In the genomic region with DNA sequence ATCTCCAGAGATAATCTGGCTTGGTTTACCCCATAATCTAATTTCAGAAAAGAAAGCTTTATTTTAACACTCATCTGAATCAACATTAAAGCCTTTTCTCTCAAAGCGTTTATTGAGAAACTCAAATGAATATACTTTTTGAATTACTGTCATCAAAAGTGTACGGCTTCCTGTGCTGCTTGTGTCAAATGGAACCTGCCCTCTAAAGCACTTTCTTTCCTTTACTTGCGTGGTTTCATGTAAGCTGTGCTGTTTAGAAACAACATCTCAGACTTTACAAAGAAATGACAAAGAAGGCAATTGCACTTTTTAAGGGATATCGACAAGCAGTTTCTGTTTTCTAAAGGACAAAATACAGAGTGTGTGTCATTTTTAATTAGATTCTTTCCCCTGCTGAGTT, we compare ENCODE assay signal across 19 cellular contexts. TPM values are rescaled to one million over a fixed set of nuclear protein-coding genes. Genes with fewer than 3 reads are reported as not detected.
A peak's percentile ranks its signal among the peaks of the same experiment; 100 is the strongest.
DNase-seq lines count a peak whose midpoint lies in the region; ATAC-seq and TF ChIP-seq lines count a peak whose summit lies in the region.
"Had no signal": no experiment of that assay in that cellular context is flagged by ENCODE, and none has a peak within 500 bp of the region (broad histone marks: within the 10 kb centered on the region; RNA-seq: fewer than 3 reads in every experiment).

No MANE protein-coding gene starts in this region.

- H2BK5ac ChIP-seq in neuronal stem cell (ENCODE audit: low read length) = no peak overlapping the region

- no peak overlapping the region for H3K4me2 ChIP-seq in OCI-LY7 (ENCODE audit: low read length)
- H3K4me2 ChIP-seq in neuronal stem cell (ENCODE audit: insufficient read depth, low read length, poor library complexity, severe bottlenecking) = no peak overlapping the region
- H3K4me2 ChIP-seq: A549, BLaER1 had no signal

- 0 out of 2 replicates have a peak overlapping the region, but pooled peaks have one; percentile 43 for H2AFZ ChIP-seq in OCI-LY7 (ENCODE audit: low read length)
- H2AFZ ChIP-seq in neuronal stem cell (ENCODE audit: low read length) = peak overlapping the region; percentile 41

- TF ChIP-seq CTCF in GM12865 (IDR thresholded peaks at IDR 0.05; ENCODE audit: insufficient read depth, low read depth, low read length, missing control alignments) = no peak
- no peak for TF ChIP-seq CTCF in OCI-LY7 (conservative IDR thresholded peaks at IDR 0.05; ENCODE audit: low read length)

- peaks cover 5% of the 10 kb centered on the region for H3K27me3 Mint-ChIP-seq in activated T-cell treated with anti-CD3 and anti-CD28 coated beads, Interleukin-2, amount 50 U/mL, for 4 hours (ENCODE audit: low read depth)

- no peak overlapping the region for H4K8ac ChIP-seq in neuronal stem cell (ENCODE audit: low read depth, low read length)

- H3K4me3 ChIP-seq in GM12865 (ENCODE audit: low read depth, low read length) = no peak overlapping the region
- no peak overlapping the region for H3K4me3 ChIP-seq in OCI-LY7 (ENCODE audit: low read depth, low read length, poor library complexity, severe bottlenecking)
- no peak overlapping the region for H3K4me3 ChIP-seq in neuronal stem cell (ENCODE audit: low read length in 2 of 2)
- H3K4me3 ChIP-seq: A549, BLaER1 had no signal

- H3K4me1 Mint-ChIP-seq in activated T-cell treated with anti-CD3 and anti-CD28 coated beads, Interleukin-2, amount 50 U/mL, for 4 hours (ENCODE audit: low read depth) = no peaks in the 10 kb centered on the region

- no peaks in the 10 kb centered on the region for H4K20me1 ChIP-seq in OCI-LY7 (ENCODE audit: insufficient read depth, low read length)
- H4K20me1 ChIP-seq: BLaER1 had no signal

- CTCF ChIA-PET in OCI-LY7 (lab: Charles Lee; ENCODE audit: unreplicated experiment) = no interaction called here

- H3K36me3 Mint-ChIP-seq in activated T-cell treated with anti-CD3 and anti-CD28 coated beads, Interleukin-2, amount 50 U/mL, for 4 hours (ENCODE audit: insufficient read depth) = no peaks in the 10 kb centered on the region
- H3K36me3 Mint-ChIP-seq: CD4-positive, alpha-beta memory T cell had no signal

- H2BK12ac ChIP-seq in neuronal stem cell (ENCODE audit: low read length) = no peak overlapping the region

- no peak overlapping the region for H3K27ac ChIP-seq in OCI-LY7 (ENCODE audit: low read depth, low read length, poor library complexity, severe bottlenecking)
- H3K27ac ChIP-seq in neuronal stem cell (replicated peaks; ENCODE audit: low read length) = no peak overlapping the region
- H3K27ac ChIP-seq: A549, BLaER1 had no signal

- H3K9me2 ChIP-seq in OCI-LY7 (ENCODE audit: insufficient read depth, low read length) = no peaks in the 10 kb centered on the region

- H3K9ac ChIP-seq in neuronal stem cell (ENCODE audit: low read depth, low read length, poor library complexity) = no peak overlapping the region
- H3K9ac ChIP-seq: BLaER1 had no signal

- DNase-seq in activated T-cell treated with anti-CD3 and anti-CD28 coated beads, Interleukin-2, amount 50 U/mL, for 4 hours = no peak
- no peak for DNase-seq in activated T-cell treated with anti-CD3 and anti-CD28 coated beads, Interleukin-2, amount 50 U/mL, for 1 hour
- DNase-seq in GM12865 (ENCODE audit: low read depth) (peak; percentile 28), OCI-LY7 (ENCODE audit: low spot score) (no peak), neuronal stem cell (ENCODE audit: low spot score) (no peak)
- DNase-seq: CD4-positive, alpha-beta memory T cell; DMS153; GOT3; MM.1S; NCI-H1092; NCI-H1436 treated with DMSO at 0.1 percent for 48 hours; NCI-H2029; NCI-H345; NCI-H524 treated with DMSO at 0.1 percent for 48 hours had no signal

- no peak overlapping the region for H3K18ac ChIP-seq in neuronal stem cell (ENCODE audit: low read length)

- no peaks in the 10 kb centered on the region for H3K79me1 ChIP-seq in neuronal stem cell (ENCODE audit: low read depth, low read length)

- no peak overlapping the region for H4K91ac ChIP-seq in neuronal stem cell (ENCODE audit: low read depth, low read length, poor library complexity)

- H3K36me3 ChIP-seq in OCI-LY7 (ENCODE audit: insufficient read depth, low read length) (no peaks in the 10 kb centered on the region), neuronal stem cell (replicated peaks in 1 of 2; ENCODE audit: control insufficient read depth in 2 of 2, insufficient read depth in 2 of 2, low read length in 2 of 2) (peaks cover 0 to 17% of the 10 kb centered on the region in 2 donors)
- H3K36me3 ChIP-seq: BLaER1 had no signal

- no peak overlapping the region for H2BK120ac ChIP-seq in neuronal stem cell (ENCODE audit: low read depth, low read length)

- no peaks in the 10 kb centered on the region for H3K9me3 ChIP-seq in OCI-LY7 (ENCODE audit: low read length)
- no peaks in the 10 kb centered on the region for H3K9me3 ChIP-seq in neuronal stem cell (replicated peaks in 1 of 2; ENCODE audit: control insufficient read depth in 2 of 2, insufficient read depth in 1 of 2, low read depth in 1 of 2, low read length in 2 of 2)
- H3K9me3 ChIP-seq: A549, BLaER1 had no signal

- H3K4me3 Mint-ChIP-seq in activated T-cell treated with anti-CD3 and anti-CD28 coated beads, Interleukin-2, amount 50 U/mL, for 4 hours = no peak overlapping the region
- H3K4me3 Mint-ChIP-seq: CD4-positive, alpha-beta memory T cell had no signal

- no CpG with 5 or more reads among the region's 4 CpGs for WGBS in neuronal stem cell (ENCODE audit: extremely low coverage in 2 of 2, insufficient read length in 2 of 2, insufficient replicate concordance in 1 of 2), 2 donors

- no peak overlapping the region for H2AK5ac ChIP-seq in neuronal stem cell (ENCODE audit: low read depth, low read length)

- H3K14ac ChIP-seq in neuronal stem cell (ENCODE audit: low read length) = no peak overlapping the region

- H3K27me3 ChIP-seq in neuronal stem cell (ENCODE audit: control insufficient read depth in 3 of 3, insufficient read depth in 3 of 3, low read depth in 1 of 3, low read length in 3 of 3) = no peaks in the 10 kb centered on the region
- H3K27me3 ChIP-seq: BLaER1 had no signal

- H3K4me1 ChIP-seq in OCI-LY7 (ENCODE audit: insufficient read depth, low read length, poor library complexity, severe bottlenecking) (no peaks in the 10 kb centered on the region), neuronal stem cell (ENCODE audit: control insufficient read depth in 2 of 2, insufficient read depth in 1 of 2, low read depth in 1 of 2, low read length in 2 of 2) (peaks cover 0 to 4% of the 10 kb centered on the region in 2 donors)
- H3K4me1 ChIP-seq: BLaER1 had no signal

- no peak overlapping the region for H3K4ac ChIP-seq in neuronal stem cell (ENCODE audit: low read length)

- no TSS peak for BruUV-seq in OCI-LY7 (replicated peaks; lab: Mats Ljungman, UMichigan)

- no peaks in the 10 kb centered on the region for H3K9me3 Mint-ChIP-seq in activated T-cell treated with anti-CD3 and anti-CD28 coated beads, Interleukin-2, amount 50 U/mL, for 4 hours
- H3K9me3 Mint-ChIP-seq: CD4-positive, alpha-beta memory T cell had no signal

- no peak overlapping the region for H3K23ac ChIP-seq in neuronal stem cell (ENCODE audit: low read depth, low read length, poor library complexity)

- peak; percentile 37 to 41 for ATAC-seq in activated T-cell treated with anti-CD3 and anti-CD28 coated beads, Interleukin-2, amount 50 U/mL, for 4 hours
- ATAC-seq in HG02884 (IDR thresholded peaks at IDR 0.05; ENCODE audit: unreplicated experiment) (no peak), GM19463 (IDR thresholded peaks at IDR 0.05; ENCODE audit: unreplicated experiment) (no peak)
- ATAC-seq: A549, HCT116 had no signal

- intact Hi-C loops in OCI-LY7 (cut with micrococcal nuclease; ENCODE audit: unreplicated experiment) = no loop called here

- H2BK15ac ChIP-seq in neuronal stem cell (ENCODE audit: low read length) = no peak overlapping the region

- POLR2A ChIA-PET in OCI-LY7 (lab: Charles Lee) = interaction anchor here (0.6 kb wide), 1 partner anchor 14 kb away, joined by 3 read pairs; no protein-coding TSS in a partner anchor

- H3K79me2 ChIP-seq in OCI-LY7 (ENCODE audit: insufficient read depth, low read depth, low read length) = no peaks in the 10 kb centered on the region

RNA-seq across cellular contexts. Expression of a gene that starts 35.1 kb away (rescaled TPM):
- total RNA-seq in activated T-cell treated with anti-CD3 and anti-CD28 coated beads, Interleukin-2, amount 50 U/mL, for 4 hours = 1 to 10 TPM in 1 of 3 donors, under 1 TPM in 2; 0.13 to 1.6 (median 0.63) TPM
- not detected in 2 replicates for total RNA-seq in OCI-LY7 (2014; rRNA removed; shearing (Covaris generic))
- total RNA-seq in OCI-LY7 (2022) = not detected in 2 replicates
- polyA plus RNA-seq in neuronal stem cell (2013, experiment 1 of 2) = 6.9 TPM
- 6.5 TPM for polyA plus RNA-seq in neuronal stem cell (2013, experiment 2 of 2)

Comparison
In these comparisons a context has a peak if more than half of its experiments do, and no peak if none do; other contexts are left out.
1. ATAC-seq: peak in activated T-cell treated with anti-CD3 and anti-CD28 coated beads, Interleukin-2, amount 50 U/mL, for 4 hours (2 of 2); none in HG02884 (single experiment) and GM19463 (single experiment).